ENCODE assay signal across 17 cellular contexts in genomic region chr10:7813481-7813880, GRCh38. TPM values are rescaled to one million over a fixed set of nuclear protein-coding genes. Genes with fewer than 3 reads are reported as not detected.
A peak's percentile ranks its signal among the peaks of the same experiment; 100 is the strongest.
DNase-seq lines count a peak whose midpoint lies in the region; ATAC-seq and TF ChIP-seq lines count a peak whose summit lies in the region.
"Had no signal": no experiment of that assay in that cellular context is flagged by ENCODE, and none has a peak within 500 bp of the region (broad histone marks: within the 10 kb centered on the region; RNA-seq: fewer than 3 reads in every experiment).

No MANE protein-coding gene starts in this region.

- H3K36me3 ChIP-seq in WERI-Rb-1 = 0 out of 2 replicates have a peak, but pooled peaks cover 1% of the 10 kb centered on the region
- peaks cover 0 to 2% (median 0%) of the 10 kb centered on the region in 3 experiments for H3K36me3 ChIP-seq in naive thymus-derived CD4-positive, alpha-beta T cell (ENCODE audit: control insufficient read depth in 2 of 3, insufficient read depth in 3 of 3, low read length in 3 of 3)

- H3K9me3 ChIP-seq in WERI-Rb-1 (ENCODE audit: severe bottlenecking) = no peaks in the 10 kb centered on the region
- no peaks in the 10 kb centered on the region for H3K9me3 ChIP-seq in naive thymus-derived CD4-positive, alpha-beta T cell (ENCODE audit: control insufficient read depth in 2 of 3, low read length in 3 of 3)

- DNase-seq in Jurkat, Clone E6-1 (ENCODE audit: low read depth, low spot score) = peak; percentile 5
- DNase-seq in WERI-Rb-1 (peak; percentile 27), mesothelial cell of epicardium (ENCODE audit: low spot score in 2 of 2, unreplicated experiment in 2 of 2) (no peak), SW 1271 (lab: John Stamatoyannopoulos, UW) (no peak)
- no peak for DNase-seq in naive thymus-derived CD4-positive, alpha-beta T cell
- DNase-seq: CD4-positive, alpha-beta memory T cell; GF-D8; H7; Kasumi-1; NCI-H1417 treated with DMSO at 0.1 percent for 48 hours; NCI-H2081; NCI-H524; T-cell had no signal

- H3K36me3 Mint-ChIP-seq in mesothelial cell of epicardium = peaks cover 3% of the 10 kb centered on the region
- peaks cover 0 to 4% (median 0%) of the 10 kb centered on the region in 5 donors for H3K36me3 Mint-ChIP-seq in naive thymus-derived CD4-positive, alpha-beta T cell
- H3K36me3 Mint-ChIP-seq: T-cell had no signal

- H3K27me3 ChIP-seq in WERI-Rb-1 (ENCODE audit: insufficient read depth, low read depth, severe bottlenecking) = no peaks in the 10 kb centered on the region
- H3K27me3 ChIP-seq in naive thymus-derived CD4-positive, alpha-beta T cell (ENCODE audit: control insufficient read depth in 2 of 2, insufficient read depth in 2 of 2, low read length in 2 of 2) = no peaks in the 10 kb centered on the region

- intact Hi-C loops in naive thymus-derived CD4-positive, alpha-beta T cell (cut with micrococcal nuclease) = loop anchor here (10.0 kb wide), 2 partner anchors 241 to 521 kb away; partner anchors contain the start of gene GATA3 (in 1 of the 2)

- H3K4me1 ChIP-seq in naive thymus-derived CD4-positive, alpha-beta T cell (ENCODE audit: control insufficient read depth in 2 of 2, insufficient read depth in 2 of 2, low read length in 2 of 2) = no peaks in the 10 kb centered on the region

- TF ChIP-seq CTCF in GM12872 (IDR thresholded peaks at IDR 0.05; ENCODE audit: insufficient read depth, low read depth, low read length) (peak; percentile 20; the same call in 1 of the 3 replicates), WERI-Rb-1 (IDR thresholded peaks at IDR 0.05; ENCODE audit: low read depth, low read length) (no peak), mesothelial cell of epicardium (IDR thresholded peaks at IDR 0.05; ENCODE audit: unreplicated experiment) (peak; percentile 14)

- POLR2A ChIA-PET in naive thymus-derived CD4-positive, alpha-beta T cell (lab: Charles Lee) = interaction anchor here (0.7 to 0.9 kb wide), 2 partner anchors 22 to 25 kb away, joined by 3 read pairs; partner anchors contain the start of genes ATP5F1C and KIN

- H3K4me3 Mint-ChIP-seq in mesothelial cell of epicardium = no peak overlapping the region
- no peak overlapping the region for H3K4me3 Mint-ChIP-seq in naive thymus-derived CD4-positive, alpha-beta T cell
- H3K4me3 Mint-ChIP-seq: B cell; CD4-positive, alpha-beta memory T cell; T-cell had no signal

- no peaks in the 10 kb centered on the region for H3K9me3 Mint-ChIP-seq in mesothelial cell of epicardium
- no peaks in the 10 kb centered on the region for H3K9me3 Mint-ChIP-seq in naive thymus-derived CD4-positive, alpha-beta T cell
- H3K9me3 Mint-ChIP-seq: CD4-positive, alpha-beta memory T cell; T-cell had no signal

- no peak overlapping the region for H3K4me3 ChIP-seq in Jurkat, Clone E6-1 (ENCODE audit: low read length)
- H3K4me3 ChIP-seq in WERI-Rb-1 (ENCODE audit: low read depth, low read length) = no peak overlapping the region
- no peak overlapping the region for H3K4me3 ChIP-seq in naive thymus-derived CD4-positive, alpha-beta T cell (ENCODE audit: low read length)

- H3K27ac ChIP-seq in WERI-Rb-1 = no peak overlapping the region
- H3K27ac ChIP-seq in naive thymus-derived CD4-positive, alpha-beta T cell (ENCODE audit: low read depth, low read length) = no peak overlapping the region
- H3K27ac ChIP-seq: HL-60 had no signal

- H3K4me1 Mint-ChIP-seq in mesothelial cell of epicardium = peaks cover 10% of the 10 kb centered on the region
- peaks cover 5 to 22% (median 16%) of the 10 kb centered on the region in 7 donors for H3K4me1 Mint-ChIP-seq in naive thymus-derived CD4-positive, alpha-beta T cell

- no peak for ATAC-seq in HG03135 (IDR thresholded peaks at IDR 0.05; ENCODE audit: unreplicated experiment)
- no peak for ATAC-seq in naive thymus-derived CD4-positive, alpha-beta T cell
- ATAC-seq: T-cell had no signal

- no peak overlapping the region for H3K27ac Mint-ChIP-seq in mesothelial cell of epicardium
- H3K27ac Mint-ChIP-seq in naive thymus-derived CD4-positive, alpha-beta T cell = peak overlapping the region in 1 of 9 donors; percentile 38
- H3K27ac Mint-ChIP-seq: CD4-positive, alpha-beta memory T cell; T-cell had no signal

- H3K27me3 Mint-ChIP-seq in mesothelial cell of epicardium (ENCODE audit: low read depth) = peaks cover 35% of the 10 kb centered on the region
- H3K27me3 Mint-ChIP-seq in naive thymus-derived CD4-positive, alpha-beta T cell = peaks cover 0 to 34% (median 0%) of the 10 kb centered on the region in 5 donors

- CTCF ChIA-PET in naive thymus-derived CD4-positive, alpha-beta T cell (lab: Charles Lee) = no interaction called here

RNA-seq across cellular contexts. Expression of gene TAF3, which starts 4.8 kb away (rescaled TPM):
- 10.3 TPM for polyA plus RNA-seq in Jurkat, Clone E6-1 (2012; ENCODE audit: insufficient read depth, insufficient read length)
- 8.4 to 8.9 TPM (median 8.5 TPM) in 3 replicates for total RNA-seq in mesothelial cell of epicardium
- 10 to 100 TPM; 15.3 to 23.9 (median 18.8) TPM for total RNA-seq in naive thymus-derived CD4-positive, alpha-beta T cell
- polyA plus RNA-seq in naive thymus-derived CD4-positive, alpha-beta T cell = 10 to 100 TPM; 12.2 to 20.0 TPM

RNA-seq across cellular contexts. Expression of gene ATP5F1C, which starts 25.5 kb away (rescaled TPM):
- 570 TPM for polyA plus RNA-seq in Jurkat, Clone E6-1 (2012; ENCODE audit: insufficient read depth, insufficient read length)
- 178 to 186 TPM (median 184 TPM) in 3 replicates for total RNA-seq in mesothelial cell of epicardium
- 100 to 1,000 TPM; 113 to 290 (median 122) TPM for total RNA-seq in naive thymus-derived CD4-positive, alpha-beta T cell
- 100 to 1,000 TPM; 369 to 400 TPM for polyA plus RNA-seq in naive thymus-derived CD4-positive, alpha-beta T cell

RNA-seq across cellular contexts. Expression of gene KIN, which starts 25.7 kb away (rescaled TPM):
- polyA plus RNA-seq in Jurkat, Clone E6-1 (2012; ENCODE audit: insufficient read depth, insufficient read length) = 14.9 TPM
- total RNA-seq in mesothelial cell of epicardium = 17.5 to 19.9 TPM (median 19.2 TPM) in 3 replicates
- 10 to 100 TPM in 3 of 5 experiments, 1 to 10 TPM in 2; 7.2 to 18.4 (median 14.3) TPM for total RNA-seq in naive thymus-derived CD4-positive, alpha-beta T cell
- polyA plus RNA-seq in naive thymus-derived CD4-positive, alpha-beta T cell = 1 to 10 TPM; 3.5 to 4.0 TPM

Comparison
In these comparisons a context has a peak if more than half of its experiments do, and no peak if none do; other contexts are left out.
1. DNase-seq: peak in Jurkat, Clone E6-1 (single experiment) and WERI-Rb-1 (single experiment); none in mesothelial cell of epicardium (0 of 2), SW 1271 (0 of 2) and naive thymus-derived CD4-positive, alpha-beta T cell (0 of 9).